Comparison of ENCODE assay signal across 8 cellular contexts in the genomic region with DNA sequence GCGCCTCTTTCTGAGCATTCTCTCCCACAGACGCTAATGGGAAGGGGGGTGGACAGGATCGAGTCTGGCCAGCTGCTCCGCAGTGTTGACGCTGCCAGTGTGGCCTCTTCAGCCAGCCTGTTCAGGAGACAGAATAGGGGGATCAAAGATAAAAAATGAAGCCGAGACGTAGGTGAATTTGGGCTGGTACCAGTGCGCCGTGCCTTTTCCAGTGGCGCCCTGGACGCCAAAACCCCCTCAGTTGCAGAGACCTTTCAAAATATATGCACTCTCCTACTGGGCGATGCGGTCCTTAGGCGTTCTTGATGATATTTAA. TPM values are rescaled to one million over a fixed set of nuclear protein-coding genes. Genes with fewer than 3 reads are reported as not detected.
A peak's percentile ranks its signal among the peaks of the same experiment; 100 is the strongest.
DNase-seq lines count a peak whose midpoint lies in the region; ATAC-seq and TF ChIP-seq lines count a peak whose summit lies in the region.

No MANE protein-coding gene starts in this region.

- H2AFZ ChIP-seq in KMS-11 (ENCODE audit: low read depth): peak overlapping the region; percentile 96

- peaks cover 77% of the 10 kb centered on the region for H3K79me2 ChIP-seq in DOHH2 (ENCODE audit: control insufficient read depth, low read length)
- peaks cover 53% of the 10 kb centered on the region for H3K79me2 ChIP-seq in KMS-11 (ENCODE audit: insufficient read depth, low read depth)

- peaks cover 62% of the 10 kb centered on the region for H3K4me1 ChIP-seq in DOHH2 (ENCODE audit: control insufficient read depth, low read length)
- H3K4me1 ChIP-seq in KMS-11 (ENCODE audit: low read depth, poor library complexity, severe bottlenecking): peaks cover 20% of the 10 kb centered on the region
- H3K4me1 ChIP-seq in liver (ENCODE audit: control insufficient read depth in 4 of 4, insufficient read depth in 4 of 4, low read length in 3 of 4): peaks cover 2 to 17% (median 13%) of the 10 kb centered on the region in 4 donors
- peaks cover 21% of the 10 kb centered on the region for H3K4me1 ChIP-seq in upper lobe of right lung

- no peak for TF ChIP-seq RAD21 in liver (IDR thresholded peaks at IDR 0.05)

- intact Hi-C loops in upper lobe of right lung (cut with DNase I): no loop called here

- peak overlapping the region; percentile 95; the same call in 1 of the 2 replicates for H3K9ac ChIP-seq in KMS-11
- peak overlapping the region; percentile 73 to 82 for H3K9ac ChIP-seq in liver (ENCODE audit: low read depth in 1 of 2, low read length in 2 of 2)

- DNase-seq in astrocyte of the spinal cord (ENCODE audit: low read depth, low spot score): no peak
- DNase-seq in upper lobe of right lung: no peak
- DNase-seq in superior temporal gyrus (ENCODE audit: extremely low spot score): no peak
- no peak for DNase-seq in inferior parietal cortex (ENCODE audit: extremely low spot score)

- H3K9me3 ChIP-seq in DOHH2 (ENCODE audit: control insufficient read depth, insufficient read depth, low read length) (no peaks in the 10 kb centered on the region), liver (ENCODE audit: control insufficient read depth in 4 of 4, low read length in 3 of 4) (no peaks in the 10 kb centered on the region), upper lobe of right lung (no peaks in the 10 kb centered on the region)

- H3K36me3 ChIP-seq in DOHH2 (ENCODE audit: control insufficient read depth, low read length): peaks cover 17% of the 10 kb centered on the region
- H3K36me3 ChIP-seq in KMS-11 (ENCODE audit: insufficient read depth): no peaks in the 10 kb centered on the region
- peaks cover 0 to 2% (median under 1%) of the 10 kb centered on the region in 4 donors for H3K36me3 ChIP-seq in liver (ENCODE audit: control insufficient read depth in 4 of 4, insufficient read depth in 3 of 4, low read depth in 1 of 4, low read length in 3 of 4)
- H3K36me3 ChIP-seq in upper lobe of right lung: no peaks in the 10 kb centered on the region

- ATAC-seq in upper lobe of right lung (no peak), GM21619 (IDR thresholded peaks at IDR 0.05; ENCODE audit: unreplicated experiment) (no peak)

- H3K27ac ChIP-seq in DOHH2 (ENCODE audit: low read depth, low read length): no peak overlapping the region
- H3K27ac ChIP-seq in KMS-11: peak overlapping the region; percentile 58; the same call in 1 of the 2 replicates
- H3K27ac ChIP-seq in liver (ENCODE audit: low read depth in 1 of 2, low read length in 2 of 2): peak overlapping the region; percentile 84 to 99
- peak overlapping the region; percentile 99 for H3K27ac ChIP-seq in upper lobe of right lung

- H3K4me3 ChIP-seq in DOHH2 (ENCODE audit: low read length): peak overlapping the region; percentile 97
- H3K4me3 ChIP-seq in KMS-11 (IDR thresholded peaks at IDR 0.05; ENCODE audit: insufficient read depth, low read depth, low read length): peak overlapping the region; percentile 65
- H3K4me3 ChIP-seq in astrocyte of the spinal cord (ENCODE audit: low read depth, low read length): peak overlapping the region; percentile 89
- H3K4me3 ChIP-seq in liver (ENCODE audit: low read depth in 1 of 3, low read length in 3 of 3): peak overlapping the region; percentile 83 to 90 (median 83)
- peak overlapping the region; percentile 87 for H3K4me3 ChIP-seq in upper lobe of right lung

- in situ Hi-C loops in astrocyte of the spinal cord (cut with HindIII; ENCODE audit: low sequenced_read_pairs): no loop called here

- WGBS in liver: 2% methylated on average over 14 of the region's 14 CpGs

- TF ChIP-seq CTCF in DOHH2 (IDR thresholded peaks at IDR 0.05; ENCODE audit: low read depth, low read length, poor library complexity, severe bottlenecking) (no peak), KMS-11 (conservative IDR thresholded peaks at IDR 0.05; ENCODE audit: low read depth, low read length) (no peak), astrocyte of the spinal cord (IDR thresholded peaks at IDR 0.05; ENCODE audit: low read depth, low read length) (no peak), liver (IDR thresholded peaks at IDR 0.05; ENCODE audit: low read depth, low read length, missing input control) (no peak), upper lobe of right lung (IDR thresholded peaks at IDR 0.05) (no peak)

- no peaks in the 10 kb centered on the region for H3K27me3 ChIP-seq in DOHH2 (ENCODE audit: control insufficient read depth, low read length)
- H3K27me3 ChIP-seq in KMS-11 (ENCODE audit: insufficient read depth, low read depth): no peaks in the 10 kb centered on the region
- H3K27me3 ChIP-seq in liver (ENCODE audit: control insufficient read depth in 4 of 4, insufficient read depth in 4 of 4, low read length in 3 of 4): no peaks in the 10 kb centered on the region
- H3K27me3 ChIP-seq in upper lobe of right lung: no peaks in the 10 kb centered on the region

- peaks cover 15% of the 10 kb centered on the region; the same call in 1 of the 2 replicates for H3F3A ChIP-seq in DOHH2 (ENCODE audit: control insufficient read depth, insufficient read depth)

- H3K9me2 ChIP-seq in DOHH2 (replicated peaks; ENCODE audit: control insufficient read depth, low read length): no peaks in the 10 kb centered on the region

- H4K20me1 ChIP-seq in DOHH2 (ENCODE audit: control insufficient read depth, insufficient read depth, low read depth, low read length) (no peaks in the 10 kb centered on the region), KMS-11 (ENCODE audit: insufficient read depth) (no peaks in the 10 kb centered on the region; the same call in 1 of the 2 replicates)

- H3K4me2 ChIP-seq in DOHH2 (ENCODE audit: low read length) (peak overlapping the region; percentile 92), KMS-11 (peak overlapping the region; percentile 98)

TF ChIP-seq in liver, 16 proteins besides CTCF, POLR2A, EP300 and RAD21:
- TF ChIP-seq EGR1 (IDR thresholded peaks at IDR 0.05; ENCODE audit: low read depth in 2 of 2) (no peak), FOXA2 (IDR thresholded peaks at IDR 0.05) (no peak), YY1 (IDR thresholded peaks at IDR 0.05) (no peak), FOXA1 (IDR thresholded peaks at IDR 0.05) (no peak), HNF4A (conservative IDR thresholded peaks at IDR 0.05) (no peak), SP1 (IDR thresholded peaks at IDR 0.05) (no peak), NR2F2 (IDR thresholded peaks at IDR 0.05) (no peak), RXRA (IDR thresholded peaks at IDR 0.05) (no peak), HNF4G (IDR thresholded peaks at IDR 0.05) (no peak)
- TF ChIP-seq, protein P1, sequence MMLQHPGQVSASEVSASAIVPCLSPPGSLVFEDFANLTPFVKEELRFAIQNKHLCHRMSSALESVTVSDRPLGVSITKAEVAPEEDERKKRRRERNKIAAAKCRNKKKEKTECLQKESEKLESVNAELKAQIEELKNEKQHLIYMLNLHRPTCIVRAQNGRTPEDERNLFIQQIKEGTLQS (IDR thresholded peaks at IDR 0.05): no peak
- TF ChIP-seq, protein P2, sequence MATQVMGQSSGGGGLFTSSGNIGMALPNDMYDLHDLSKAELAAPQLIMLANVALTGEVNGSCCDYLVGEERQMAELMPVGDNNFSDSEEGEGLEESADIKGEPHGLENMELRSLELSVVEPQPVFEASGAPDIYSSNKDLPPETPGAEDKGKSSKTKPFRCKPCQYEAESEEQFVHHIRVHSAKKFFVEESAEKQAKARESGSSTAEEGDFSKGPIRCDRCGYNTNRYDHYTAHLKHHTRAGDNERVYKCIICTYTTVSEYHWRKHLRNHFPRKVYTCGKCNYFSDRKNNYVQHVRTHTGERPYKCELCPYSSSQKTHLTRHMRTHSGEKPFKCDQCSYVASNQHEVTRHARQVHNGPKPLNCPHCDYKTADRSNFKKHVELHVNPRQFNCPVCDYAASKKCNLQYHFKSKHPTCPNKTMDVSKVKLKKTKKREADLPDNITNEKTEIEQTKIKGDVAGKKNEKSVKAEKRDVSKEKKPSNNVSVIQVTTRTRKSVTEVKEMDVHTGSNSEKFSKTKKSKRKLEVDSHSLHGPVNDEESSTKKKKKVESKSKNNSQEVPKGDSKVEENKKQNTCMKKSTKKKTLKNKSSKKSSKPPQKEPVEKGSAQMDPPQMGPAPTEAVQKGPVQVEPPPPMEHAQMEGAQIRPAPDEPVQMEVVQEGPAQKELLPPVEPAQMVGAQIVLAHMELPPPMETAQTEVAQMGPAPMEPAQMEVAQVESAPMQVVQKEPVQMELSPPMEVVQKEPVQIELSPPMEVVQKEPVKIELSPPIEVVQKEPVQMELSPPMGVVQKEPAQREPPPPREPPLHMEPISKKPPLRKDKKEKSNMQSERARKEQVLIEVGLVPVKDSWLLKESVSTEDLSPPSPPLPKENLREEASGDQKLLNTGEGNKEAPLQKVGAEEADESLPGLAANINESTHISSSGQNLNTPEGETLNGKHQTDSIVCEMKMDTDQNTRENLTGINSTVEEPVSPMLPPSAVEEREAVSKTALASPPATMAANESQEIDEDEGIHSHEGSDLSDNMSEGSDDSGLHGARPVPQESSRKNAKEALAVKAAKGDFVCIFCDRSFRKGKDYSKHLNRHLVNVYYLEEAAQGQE (IDR thresholded peaks at IDR 0.05): no peak

RNA-seq across cellular contexts. Expression of gene TTC3, which starts 1.1 kb away (rescaled TPM):
- total RNA-seq in liver (10 to 100 TPM; 69.8 to 96.1 TPM), upper lobe of right lung (99.0 TPM)
- polyA plus RNA-seq in liver: 10 to 100 TPM; 27.2 to 44.6 TPM

RNA-seq across cellular contexts. Expression of gene PIGP, which starts 1.3 kb away (rescaled TPM):
- 1 to 10 TPM; 3.8 to 6.3 TPM for total RNA-seq in liver
- polyA plus RNA-seq in liver: 10 to 100 TPM; 17.1 to 26.2 TPM
- total RNA-seq in upper lobe of right lung: 28.3 TPM
